In the genomic region with DNA sequence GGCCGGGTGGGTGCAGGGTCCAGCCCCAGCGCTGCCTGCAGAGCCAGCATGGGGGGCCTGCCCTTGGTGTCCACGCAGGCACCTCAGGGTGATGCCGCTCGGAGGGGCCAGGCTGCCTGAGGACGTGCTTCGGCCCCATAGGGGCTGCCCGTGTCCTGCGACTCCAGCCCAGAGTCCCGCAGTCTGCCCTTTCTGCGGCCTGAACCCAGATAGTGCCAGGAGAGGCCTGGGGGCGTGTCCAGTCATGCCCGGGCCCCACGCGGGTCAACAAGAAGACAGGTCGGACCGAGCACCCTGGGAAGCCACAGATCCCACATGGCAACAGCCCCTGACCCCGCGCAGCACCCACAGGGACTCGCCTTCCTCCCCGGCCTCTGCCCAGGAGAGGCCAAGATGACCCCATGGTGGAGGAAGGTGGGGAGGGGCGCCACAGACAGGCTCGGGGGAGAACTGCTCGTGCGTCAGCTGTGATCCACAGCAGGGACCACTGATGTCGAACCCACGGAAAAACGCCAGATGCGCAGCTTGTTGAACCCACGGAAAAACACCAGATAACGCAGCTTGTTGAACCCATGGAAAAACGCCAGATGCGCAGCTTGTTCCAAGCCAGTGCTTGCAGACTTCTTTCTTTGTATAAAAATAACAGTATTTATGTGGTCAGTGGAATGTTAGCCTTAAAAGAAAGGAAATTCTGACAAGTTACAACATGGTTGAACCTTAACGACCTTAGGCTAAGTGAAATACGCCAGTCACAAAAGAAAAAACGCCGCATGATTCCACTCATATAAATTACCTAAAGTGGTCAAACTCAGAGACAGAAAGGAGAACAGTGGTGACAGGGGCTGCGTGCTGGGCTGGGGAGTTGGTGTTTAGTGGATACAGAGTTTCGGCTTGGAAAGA, we compare ENCODE assay signal across 16 cellular contexts. TPM values are rescaled to one million over a fixed set of nuclear protein-coding genes. Genes with fewer than 3 reads are reported as not detected.
DNase-seq lines count a peak whose midpoint lies in the region; ATAC-seq and TF ChIP-seq lines count a peak whose summit lies in the region.
"Had no signal": no experiment of that assay in that cellular context is flagged by ENCODE, and none has a peak within 500 bp of the region (broad histone marks: within the 10 kb centered on the region; RNA-seq: fewer than 3 reads in every experiment).

No MANE protein-coding gene starts in this region.

- intact Hi-C loops in adrenal gland (cut with DNase I): no loop called here
- intact Hi-C loops in esophagus squamous epithelium (cut with DNase I): no loop called here
- intact Hi-C loops in tibial artery (cut with DNase I; ENCODE audit: low total_unique reads): loop anchor here (2.0 kb wide), 1 partner anchor 29 kb away; a partner anchor contains a TSS

- H3K79me1 ChIP-seq in neuronal stem cell (ENCODE audit: low read depth, low read length): peaks cover 11% of the 10 kb centered on the region

- H3K27ac Mint-ChIP-seq in activated CD8-positive, alpha-beta T cell treated with anti-CD3 and anti-CD28 coated beads, Interleukin-2, amount 10 ng/mL, durations not matched to agents 7 days and 5 days: no peak overlapping the region
- H3K27ac Mint-ChIP-seq: memory B cell; stimulated activated naive CD8-positive, alpha-beta T cell treated with anti-CD3 and anti-CD28 coated beads, Interleukin-15, Interleukin-2, amounts not matched to agents 100 ng/mL and 50 ng/mL, for 24 hours had no signal

- H3K23ac ChIP-seq in neuronal stem cell (ENCODE audit: low read depth, low read length, poor library complexity): no peak overlapping the region

- H3K4me1 ChIP-seq in adrenal gland (replicated peaks in 1 of 2) (peaks cover 15 to 79% of the 10 kb centered on the region in 2 donors), esophagus squamous epithelium (peaks cover 14 to 84% (median 59%) of the 10 kb centered on the region in 3 donors), neuronal stem cell (ENCODE audit: control insufficient read depth in 2 of 2, insufficient read depth in 1 of 2, low read depth in 1 of 2, low read length in 2 of 2) (peaks cover 17 to 21% of the 10 kb centered on the region in 2 donors), tibial artery (peaks cover 10 to 90% (median 70%) of the 10 kb centered on the region in 4 donors)
- H3K4me1 ChIP-seq: parathyroid adenoma had no signal

- no peaks in the 10 kb centered on the region for H3K36me3 Mint-ChIP-seq in activated CD8-positive, alpha-beta T cell treated with anti-CD3 and anti-CD28 coated beads, Interleukin-2, amount 10 ng/mL, durations not matched to agents 7 days and 5 days (ENCODE audit: low read depth)

- H3K9ac ChIP-seq in neuronal stem cell (ENCODE audit: low read depth, low read length, poor library complexity): no peak overlapping the region
- H3K9ac ChIP-seq: parathyroid adenoma had no signal

- no peak overlapping the region for H3K4ac ChIP-seq in neuronal stem cell (ENCODE audit: low read length)

- CTCF ChIA-PET in activated CD8-positive, alpha-beta T cell treated with anti-CD3 and anti-CD28 coated beads, Interleukin-2, amount 10 ng/mL, durations not matched to agents 7 days and 5 days (lab: Charles Lee): interaction anchor here (1.1 kb wide), 1 partner anchor 84 kb away, joined by 4 read pairs; no protein-coding TSS in a partner anchor

- H3K4me2 ChIP-seq in neuronal stem cell (ENCODE audit: insufficient read depth, low read length, poor library complexity, severe bottlenecking): no peak overlapping the region

- no peak overlapping the region for H3K4me3 Mint-ChIP-seq in activated CD8-positive, alpha-beta T cell treated with anti-CD3 and anti-CD28 coated beads, Interleukin-2, amount 10 ng/mL, durations not matched to agents 7 days and 5 days
- H3K4me3 Mint-ChIP-seq: memory B cell; stimulated activated naive CD8-positive, alpha-beta T cell treated with anti-CD3 and anti-CD28 coated beads, Interleukin-15, Interleukin-2, amounts not matched to agents 100 ng/mL and 50 ng/mL, for 24 hours had no signal

- no peak overlapping the region for H3K4me3 ChIP-seq in adrenal gland
- no peak overlapping the region for H3K4me3 ChIP-seq in esophagus squamous epithelium
- no peak overlapping the region for H3K4me3 ChIP-seq in neuronal stem cell (ENCODE audit: low read length in 2 of 2)
- H3K4me3 ChIP-seq in tibial artery: peak overlapping the region; percentile 6 to 10

- H3K14ac ChIP-seq in neuronal stem cell (ENCODE audit: low read length): no peak overlapping the region

- no peak overlapping the region for H4K91ac ChIP-seq in neuronal stem cell (ENCODE audit: low read depth, low read length, poor library complexity)

- H3K9me3 ChIP-seq in adrenal gland (replicated peaks in 1 of 3) (no peaks in the 10 kb centered on the region), esophagus squamous epithelium (no peaks in the 10 kb centered on the region), neuronal stem cell (replicated peaks in 1 of 2; ENCODE audit: control insufficient read depth in 2 of 2, insufficient read depth in 1 of 2, low read depth in 1 of 2, low read length in 2 of 2) (no peaks in the 10 kb centered on the region), tibial artery (no peaks in the 10 kb centered on the region)

- no peak overlapping the region for H2BK120ac ChIP-seq in neuronal stem cell (ENCODE audit: low read depth, low read length)

- H2BK15ac ChIP-seq in neuronal stem cell (ENCODE audit: low read length): no peak overlapping the region

- no peaks in the 10 kb centered on the region for H3K27me3 ChIP-seq in adrenal gland
- no peaks in the 10 kb centered on the region for H3K27me3 ChIP-seq in esophagus squamous epithelium
- no peaks in the 10 kb centered on the region for H3K27me3 ChIP-seq in neuronal stem cell (ENCODE audit: control insufficient read depth in 3 of 3, insufficient read depth in 3 of 3, low read depth in 1 of 3, low read length in 3 of 3)
- no peaks in the 10 kb centered on the region for H3K27me3 ChIP-seq in tibial artery

- peak overlapping the region in 3 of 5 donors; percentile 42 to 78 (median 59) for H3K27ac ChIP-seq in adrenal gland
- H3K27ac ChIP-seq in esophagus squamous epithelium: peak overlapping the region in 3 of 4 donors; percentile 26 to 41 (median 38)
- H3K27ac ChIP-seq in neuronal stem cell (replicated peaks; ENCODE audit: low read length): no peak overlapping the region
- H3K27ac ChIP-seq in tibial artery: peak overlapping the region; percentile 72 to 77
- H3K27ac ChIP-seq: parathyroid adenoma, WERI-Rb-1 had no signal

- DNase-seq in adrenal gland (peak in 3 of 7 donors; percentile 32 to 73 (median 42)), esophagus squamous epithelium (lab: John Stamatoyannopoulos, UW) (no peak), neuronal stem cell (ENCODE audit: low spot score) (no peak), tibial artery (peak in 1 of 2 donors; percentile 87)
- no peak for DNase-seq in activated CD8-positive, alpha-beta T cell treated with anti-CD3 and anti-CD28 coated beads, Interleukin-2, amount 10 ng/mL, durations not matched to agents 7 days and 5 days
- DNase-seq: activated gamma-delta T cell treated with Interleukin-2 at 50 U/mL for 16 hours; C1 segment of cervical spinal cord; DMS53; effector CD4-positive, alpha-beta T cell; NCI-H2171 treated with DMSO at 0.1 percent for 48 hours; WERI-Rb-1 had no signal

- peak overlapping the region; percentile 39 for H2BK5ac ChIP-seq in neuronal stem cell (ENCODE audit: low read length)

- peaks cover 9% of the 10 kb centered on the region for H3K27me3 Mint-ChIP-seq in activated CD8-positive, alpha-beta T cell treated with anti-CD3 and anti-CD28 coated beads, Interleukin-2, amount 10 ng/mL, durations not matched to agents 7 days and 5 days (ENCODE audit: low read depth)

- H2AK5ac ChIP-seq in neuronal stem cell (ENCODE audit: low read depth, low read length): peak overlapping the region; percentile 7

- H3K9me3 Mint-ChIP-seq in activated CD8-positive, alpha-beta T cell treated with anti-CD3 and anti-CD28 coated beads, Interleukin-2, amount 10 ng/mL, durations not matched to agents 7 days and 5 days (ENCODE audit: insufficient read depth): no peaks in the 10 kb centered on the region
- H3K9me3 Mint-ChIP-seq: memory B cell; stimulated activated naive CD8-positive, alpha-beta T cell treated with anti-CD3 and anti-CD28 coated beads, Interleukin-15, Interleukin-2, amounts not matched to agents 100 ng/mL and 50 ng/mL, for 24 hours had no signal

- no peak overlapping the region for H2BK12ac ChIP-seq in neuronal stem cell (ENCODE audit: low read length)

- TF ChIP-seq CTCF in adrenal gland (IDR thresholded peaks at IDR 0.05) (no peak), esophagus squamous epithelium (IDR thresholded peaks at IDR 0.05) (no peak), tibial artery (IDR thresholded peaks at IDR 0.05) (no peak)

- H2AFZ ChIP-seq in neuronal stem cell (ENCODE audit: low read length): no peak overlapping the region
- H2AFZ ChIP-seq: parathyroid adenoma had no signal

- H3K18ac ChIP-seq in neuronal stem cell (ENCODE audit: low read length): peak overlapping the region; percentile 72

- H3K4me1 Mint-ChIP-seq in activated CD8-positive, alpha-beta T cell treated with anti-CD3 and anti-CD28 coated beads, Interleukin-2, amount 10 ng/mL, durations not matched to agents 7 days and 5 days (ENCODE audit: low read depth): peaks cover 14% of the 10 kb centered on the region

- TF ChIP-seq POLR2A in adrenal gland (IDR thresholded peaks at IDR 0.05) (no peak), esophagus squamous epithelium (IDR thresholded peaks at IDR 0.05) (no peak)

- POLR2A ChIA-PET in activated CD8-positive, alpha-beta T cell treated with anti-CD3 and anti-CD28 coated beads, Interleukin-2, amount 10 ng/mL, durations not matched to agents 7 days and 5 days (lab: Charles Lee): no interaction called here

- H3K36me3 ChIP-seq in adrenal gland (replicated peaks in 1 of 2): no peaks in the 10 kb centered on the region
- peaks cover 0 to 9% (median 0%) of the 10 kb centered on the region in 3 donors for H3K36me3 ChIP-seq in esophagus squamous epithelium
- H3K36me3 ChIP-seq in neuronal stem cell (replicated peaks in 1 of 2; ENCODE audit: control insufficient read depth in 2 of 2, insufficient read depth in 2 of 2, low read length in 2 of 2): peaks cover 3 to 5% of the 10 kb centered on the region in 2 donors
- H3K36me3 ChIP-seq in tibial artery: peaks cover 0 to 7% (median 4%) of the 10 kb centered on the region in 3 donors
- H3K36me3 ChIP-seq: WERI-Rb-1 had no signal

- ATAC-seq in activated CD8-positive, alpha-beta T cell treated with anti-CD3 and anti-CD28 coated beads, Interleukin-2, amount 10 ng/mL, durations not matched to agents 7 days and 5 days: no peak
- ATAC-seq in HG03439 (IDR thresholded peaks at IDR 0.05; ENCODE audit: unreplicated experiment) (no peak), HG03442 (IDR thresholded peaks at IDR 0.05; ENCODE audit: unreplicated experiment) (no peak)

- H4K8ac ChIP-seq in neuronal stem cell (ENCODE audit: low read depth, low read length): no peak overlapping the region

- WGBS in adrenal gland, 4 donors: 85 to 89% (median 86%) methylated on average over 16 to 39 of the region's 39 CpGs
- WGBS in esophagus squamous epithelium, 2 donors: 77 to 78% methylated on average over 17 to 19 of the region's 39 CpGs
- WGBS in neuronal stem cell (ENCODE audit: extremely low coverage in 2 of 2, insufficient read length in 2 of 2, insufficient replicate concordance in 1 of 2), 2 donors: no CpG with 5 or more reads among the region's 39 CpGs

RNA-seq across cellular contexts. Expression of a gene that starts 28.5 kb away (rescaled TPM):
- total RNA-seq in adrenal gland (100 to 1,000 TPM in 2 of 8 donors, 10 to 100 TPM in 6; 53.9 to 124 (median 90.3) TPM), esophagus squamous epithelium (10 to 100 TPM; 88.0 to 92.5 (median 90.1) TPM)
- polyA plus RNA-seq in adrenal gland: 10 to 100 TPM; 21.2 to 43.7 (median 24.6) TPM
- polyA plus RNA-seq in neuronal stem cell (2013, experiment 1 of 2): 50.3 TPM
- polyA plus RNA-seq in neuronal stem cell (2013, experiment 2 of 2): 51.9 TPM
- total RNA-seq in activated CD8-positive, alpha-beta T cell treated with anti-CD3 and anti-CD28 coated beads, Interleukin-2, amount 10 ng/mL, durations not matched to agents 7 days and 5 days: 1 to 10 TPM; 8.8 to 9.3 TPM

Comparison
In these comparisons a context has a peak if more than half of its experiments do, and no peak if none do; other contexts are left out.
1. H3K4me3 ChIP-seq: peak in tibial artery (2 of 2); none in adrenal gland (0 of 4), esophagus squamous epithelium (0 of 4) and neuronal stem cell (0 of 2).
2. RNA of a gene that starts 28.5 kb away (total RNA-seq): 53.9 to 124 TPM in adrenal gland and 88.0 to 92.5 TPM in esophagus squamous epithelium; 8.8 to 9.3 TPM in activated CD8-positive, alpha-beta T cell treated with anti-CD3 and anti-CD28 coated beads, Interleukin-2, amount 10 ng/mL, durations not matched to agents 7 days and 5 days; every median in the first group is over 4 times any median in the second.